ENCODE assay signal across 1 cellular context in genomic region chr13:49450105-49450819, GRCh38.
TF ChIP-seq lines count a peak whose summit lies in the region.

No MANE protein-coding gene starts in this region.

TF ChIP-seq in SK-N-SH, 30 proteins besides CTCF, POLR2A, EP300 and RAD21 (continued from another document):
- TF ChIP-seq MEF2A (IDR thresholded peaks at IDR 0.05; ENCODE audit: borderline replicate concordance, low read depth) (no peak), GATA2 (CRISPR knock-in tag; IDR thresholded peaks at IDR 0.05) (no peak), USF2 (IDR thresholded peaks at IDR 0.05; ENCODE audit: borderline replicate concordance, low read depth, low read length) (no peak), JUND (IDR thresholded peaks at IDR 0.05) (no peak), GABPA (IDR thresholded peaks at IDR 0.05; ENCODE audit: low read depth) (no peak), RXRA (IDR thresholded peaks at IDR 0.05; ENCODE audit: borderline replicate concordance, low read depth) (no peak)
